Comparison of ENCODE assay signal across 1 cellular context in the genomic region with DNA sequence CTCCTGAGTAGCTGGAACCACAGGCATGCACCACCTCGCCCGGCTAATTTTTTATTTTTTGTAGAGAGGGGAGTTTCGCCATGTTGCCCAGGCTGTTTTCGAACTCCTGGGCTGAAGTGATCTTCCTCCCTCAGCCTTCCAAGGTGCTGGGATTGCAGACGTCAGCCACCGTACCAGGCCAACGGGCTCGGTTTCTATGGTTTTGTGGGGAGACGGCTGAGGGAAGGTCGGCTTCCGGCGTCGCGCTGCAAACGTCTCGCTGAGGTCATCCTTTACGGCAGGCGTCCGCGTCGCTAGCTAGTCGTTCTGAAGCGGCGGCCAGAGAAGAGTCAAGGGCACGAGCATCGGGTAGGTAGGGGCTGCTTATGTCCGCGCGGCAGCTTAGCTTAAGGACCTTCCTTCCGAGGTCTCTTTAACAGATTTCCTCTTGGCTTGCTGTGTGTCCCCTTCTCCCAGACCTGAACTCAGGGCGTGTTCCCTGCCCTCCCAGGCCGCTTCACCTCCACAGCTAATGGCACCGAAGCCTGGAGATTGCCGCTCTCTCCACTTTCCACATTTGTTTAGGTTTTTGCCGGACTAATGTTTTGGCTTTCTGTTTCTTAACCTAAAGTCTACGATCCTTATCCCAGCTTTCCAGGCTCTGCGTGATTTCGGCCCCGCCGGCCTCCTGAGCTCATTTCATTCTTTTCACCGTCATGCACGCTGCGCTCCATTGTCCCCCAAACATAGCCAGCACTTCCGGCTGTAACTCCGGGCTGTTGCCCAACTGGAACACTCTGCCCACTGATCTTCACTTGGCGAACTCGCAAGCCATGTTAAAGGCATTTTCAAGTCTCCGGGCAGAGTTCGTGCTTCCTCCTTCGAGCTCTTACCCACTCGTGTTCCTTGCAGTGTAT.
TF ChIP-seq lines count a peak whose summit lies in the region.

NDUFS5 (plus strand) TSS at position 300 of the 896 bp plus-strand sequence. CDS start 2,375 bp downstream, outside the sequence.

TF ChIP-seq in GM23338, 12 proteins besides CTCF, POLR2A, EP300 and RAD21 (continued from another document):
- TF ChIP-seq JUNB (IDR thresholded peaks at IDR 0.05; ENCODE audit: unreplicated experiment) (no peak), ZNF331 (CRISPR knock-in tag; IDR thresholded peaks at IDR 0.05; ENCODE audit: low read depth) (no peak), NANOG (IDR thresholded peaks at IDR 0.05; ENCODE audit: borderline replicate concordance) (no peak), POLR2AphosphoS5 (IDR thresholded peaks at IDR 0.05; ENCODE audit: low read depth) (peak; percentile 94), ZNF114 (CRISPR knock-in tag; IDR thresholded peaks at IDR 0.05) (no peak), EZH2phosphoT487 (IDR thresholded peaks at IDR 0.05; ENCODE audit: unreplicated experiment) (no peak), ZNF462 (CRISPR knock-in tag; IDR thresholded peaks at IDR 0.05) (no peak), STAT1 (IDR thresholded peaks at IDR 0.05; ENCODE audit: unreplicated experiment) (no peak)
- TF ChIP-seq, protein P1, sequence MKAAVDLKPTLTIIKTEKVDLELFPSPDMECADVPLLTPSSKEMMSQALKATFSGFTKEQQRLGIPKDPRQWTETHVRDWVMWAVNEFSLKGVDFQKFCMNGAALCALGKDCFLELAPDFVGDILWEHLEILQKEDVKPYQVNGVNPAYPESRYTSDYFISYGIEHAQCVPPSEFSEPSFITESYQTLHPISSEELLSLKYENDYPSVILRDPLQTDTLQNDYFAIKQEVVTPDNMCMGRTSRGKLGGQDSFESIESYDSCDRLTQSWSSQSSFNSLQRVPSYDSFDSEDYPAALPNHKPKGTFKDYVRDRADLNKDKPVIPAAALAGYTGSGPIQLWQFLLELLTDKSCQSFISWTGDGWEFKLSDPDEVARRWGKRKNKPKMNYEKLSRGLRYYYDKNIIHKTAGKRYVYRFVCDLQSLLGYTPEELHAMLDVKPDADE (IDR thresholded peaks at IDR 0.05), result peak; percentile 52; the same call in 1 of the 2 replicates
